ENCODE assay signal across 8 cellular contexts in genomic region chr12:12721251-12721689, GRCh38. TPM values are rescaled to one million over a fixed set of nuclear protein-coding genes. Genes with fewer than 3 reads are reported as not detected.
DNase-seq lines count a peak whose midpoint lies in the region; ATAC-seq, FAIRE-seq and TF ChIP-seq lines count a peak whose summit lies in the region.

No MANE protein-coding gene starts in this region.

- no peak for DNase-seq in A673 (ENCODE audit: low spot score)
- DNase-seq in GM19239 (ENCODE audit: insufficient read length, low spot score): no peak
- no peak for DNase-seq in activated CD4-positive, alpha-beta memory T cell treated with anti-CD3 and anti-CD28 coated beads for 36 hours
- DNase-seq in right lobe of liver: no peak
- DNase-seq in effector CD4-positive, alpha-beta T cell: no peak
- DNase-seq in C1 segment of cervical spinal cord (lab: John Stamatoyannopoulos, UW): no peak
- DNase-seq in stimulated activated CD4-positive, alpha-beta T cell treated with anti-CD3 and anti-CD28 coated beads, Interleukin-4, amount 100 ng/mL, for 24 hours: no peak
- no peak for DNase-seq in SKM-1 treated with dmso at 0.1 percent for 144 hours (lab: John Stamatoyannopoulos, UW; ENCODE audit: unreplicated experiment)

- no peaks in the 10 kb centered on the region for H3K9me3 Mint-ChIP-seq in activated CD4-positive, alpha-beta memory T cell treated with anti-CD3 and anti-CD28 coated beads for 36 hours

- no peak for TF ChIP-seq POLR2A in right lobe of liver (IDR thresholded peaks at IDR 0.05)

- TF ChIP-seq CTCF in A673 (conservative IDR thresholded peaks at IDR 0.05; ENCODE audit: low read depth, low read length) (no peak), right lobe of liver (IDR thresholded peaks at IDR 0.05) (no peak)

- CTCF ChIA-PET in A673 (lab: Charles Lee): no interaction called here
- CTCF ChIA-PET in activated CD4-positive, alpha-beta memory T cell treated with anti-CD3 and anti-CD28 coated beads for 36 hours (lab: Charles Lee): interaction anchor here (0.6 to 1.2 kb wide), 2 partner anchors 16 to 23 kb away, joined by 3 read pairs; no protein-coding TSS in a partner anchor

- H3K4me3 Mint-ChIP-seq in activated CD4-positive, alpha-beta memory T cell treated with anti-CD3 and anti-CD28 coated beads for 36 hours: peak overlapping the region; percentile 98

- H3K4me1 ChIP-seq in A673 (ENCODE audit: insufficient read depth, low read length, poor library complexity, severe bottlenecking) (peaks cover 25% of the 10 kb centered on the region), right lobe of liver (peaks cover 0 to 36% (median 14%) of the 10 kb centered on the region in 4 donors)

- H3K36me3 ChIP-seq in A673 (ENCODE audit: insufficient read depth, low read length, poor library complexity, severe bottlenecking): peaks cover 39% of the 10 kb centered on the region
- H3K36me3 ChIP-seq in right lobe of liver: peaks cover 0 to 19% (median 5%) of the 10 kb centered on the region in 4 donors

- H3K27me3 Mint-ChIP-seq in activated CD4-positive, alpha-beta memory T cell treated with anti-CD3 and anti-CD28 coated beads for 36 hours: peaks cover 2% of the 10 kb centered on the region

- H3K4me3 ChIP-seq in A673 (ENCODE audit: low read depth, low read length, poor library complexity, severe bottlenecking): peak overlapping the region; percentile 96
- no peak overlapping the region for H3K4me3 ChIP-seq in right lobe of liver

- peak; percentile 73 for FAIRE-seq in GM19239 (lab: Jason Lieb, UNC)

- no peaks in the 10 kb centered on the region for H3K27me3 ChIP-seq in A673 (replicated peaks; ENCODE audit: insufficient read depth, low read depth, low read length, poor library complexity)
- no peaks in the 10 kb centered on the region for H3K27me3 ChIP-seq in right lobe of liver

- ATAC-seq in right lobe of liver: no peak

- POLR2A ChIA-PET in A673 (lab: Charles Lee; ENCODE audit: low non-redundant PET): no interaction called here
- POLR2A ChIA-PET in activated CD4-positive, alpha-beta memory T cell treated with anti-CD3 and anti-CD28 coated beads for 36 hours (lab: Charles Lee): interaction anchor here (0.6 to 2.9 kb wide), 8 partner anchors 15 to 364 kb away, joined by 3 to 19 read pairs (median 4); partner anchors contain the start of gene BORCS5

- peaks cover 25% of the 10 kb centered on the region for H3K4me1 Mint-ChIP-seq in activated CD4-positive, alpha-beta memory T cell treated with anti-CD3 and anti-CD28 coated beads for 36 hours (ENCODE audit: low read depth)

- H3K9me3 ChIP-seq in A673 (ENCODE audit: low read depth, low read length, poor library complexity, severe bottlenecking) (no peaks in the 10 kb centered on the region), right lobe of liver (no peaks in the 10 kb centered on the region)

- H3K27ac ChIP-seq in A673 (ENCODE audit: low read depth, low read length, poor library complexity, severe bottlenecking) (peak overlapping the region; percentile 98), right lobe of liver (peak overlapping the region; percentile 99 to 100 (median 99))

- intact Hi-C loops in A673 (cut with micrococcal nuclease; ENCODE audit: unreplicated experiment) (no loop called here), right lobe of liver (cut with DNase I) (no loop called here)
- intact Hi-C loops in activated CD4-positive, alpha-beta memory T cell treated with anti-CD3 and anti-CD28 coated beads for 36 hours (cut with micrococcal nuclease): loop anchor here (5.0 to 10.0 kb wide), 2 partner anchors 174 to 1676 kb away; partner anchors contain the start of gene GPRC5A

- BruUV-seq in A673 (replicated peaks; lab: Mats Ljungman, UMichigan): no TSS peak

- peak overlapping the region; percentile 98 for H3K27ac Mint-ChIP-seq in activated CD4-positive, alpha-beta memory T cell treated with anti-CD3 and anti-CD28 coated beads for 36 hours

- 5% methylated on average over 2 of the region's 2 CpGs for WGBS in right lobe of liver (ENCODE audit: insufficient coverage, low coverage, low lambda C conversion rate, missing lambda C conversion rate)

- peaks cover 72% of the 10 kb centered on the region for H3K36me3 Mint-ChIP-seq in activated CD4-positive, alpha-beta memory T cell treated with anti-CD3 and anti-CD28 coated beads for 36 hours

RNA-seq across cellular contexts. Expression of gene CDKN1B, which starts 4.1 kb away (rescaled TPM):
- total RNA-seq in A673 (2021) (38.7 and 42.7 TPM in 2 replicates), right lobe of liver (10 to 100 TPM; 18.3 to 28.6 (median 24.5) TPM)
- 10 to 100 TPM; 52.4 to 52.8 TPM for total RNA-seq in activated CD4-positive, alpha-beta memory T cell treated with anti-CD3 and anti-CD28 coated beads for 36 hours

RNA-seq across cellular contexts. Expression of gene GPR19, which starts 25.3 kb away (rescaled TPM):
- total RNA-seq in A673 (2021) (3.0 and 3.2 TPM in 2 replicates), right lobe of liver (under 1 TPM in 1 of 6 experiments, not detected in 5; 0.11 TPM)
- total RNA-seq in activated CD4-positive, alpha-beta memory T cell treated with anti-CD3 and anti-CD28 coated beads for 36 hours: 10 to 100 TPM; 23.1 to 24.5 TPM
